2 cellular contexts compared by ENCODE assay signal in the genomic region with DNA sequence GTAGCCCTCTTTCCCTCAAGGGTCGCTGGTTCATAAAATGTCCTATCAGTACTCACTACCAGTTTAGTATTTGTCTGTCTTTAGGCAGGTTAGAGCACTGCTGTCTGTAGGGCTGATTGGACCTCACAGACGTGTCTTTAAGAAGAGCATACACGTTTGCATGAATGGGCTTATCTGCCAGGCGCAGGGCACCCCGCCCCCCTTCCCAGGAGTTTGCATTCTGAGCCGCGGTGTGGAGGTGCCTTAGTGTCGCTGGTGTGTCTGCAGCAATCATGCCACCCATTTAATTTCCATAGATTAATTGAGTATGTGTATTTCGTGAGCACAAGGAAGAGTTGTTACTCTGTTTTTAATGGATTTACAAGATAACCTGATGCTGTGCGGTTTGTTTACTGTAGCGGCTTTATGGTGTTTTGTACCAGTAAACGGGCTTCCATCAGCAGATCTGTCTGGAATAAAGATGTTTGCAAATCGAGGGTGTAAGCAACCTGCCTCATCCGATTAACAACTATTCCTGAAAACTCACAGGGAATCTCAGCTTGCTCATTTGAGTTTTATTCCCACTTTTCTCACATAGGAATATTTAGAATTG.
TF ChIP-seq lines count a peak whose summit lies in the region.

No MANE protein-coding gene starts in this region.

TF ChIP-seq in HepG2, 621 proteins besides CTCF, POLR2A, EP300 and RAD21:
- TF ChIP-seq FOXM1 (CRISPR knock-in tag; IDR thresholded peaks at IDR 0.05) (no peak), ZNF430 (CRISPR knock-in tag; IDR thresholded peaks at IDR 0.05) (no peak), ZNF616 (CRISPR knock-in tag; IDR thresholded peaks at IDR 0.05; ENCODE audit: low read depth) (no peak), MBNL3 (CRISPR knock-in tag; conservative IDR thresholded peaks at IDR 0.05) (no peak), ZNF891 (CRISPR knock-in tag; IDR thresholded peaks at IDR 0.05) (no peak), NAIF1 (CRISPR knock-in tag; IDR thresholded peaks at IDR 0.05; ENCODE audit: borderline replicate concordance) (no peak), FOXP1 (IDR thresholded peaks at IDR 0.05) (no peak), FOXP1 (CRISPR knock-in tag; IDR thresholded peaks at IDR 0.05) (no peak), MTA3 (CRISPR knock-in tag; IDR thresholded peaks at IDR 0.05) (no peak), ZNF234 (CRISPR knock-in tag; conservative IDR thresholded peaks at IDR 0.05) (no peak), KLF12 (CRISPR knock-in tag; IDR thresholded peaks at IDR 0.05; ENCODE audit: borderline replicate concordance) (no peak), ZNF143 (CRISPR knock-in tag; IDR thresholded peaks at IDR 0.05) (no peak)

TF ChIP-seq in SK-N-SH, 30 proteins besides CTCF, POLR2A, EP300 and RAD21:
- peak; percentile 43; the same call in 1 of the 2 replicates for TF ChIP-seq GATA2 (CRISPR knock-in tag; IDR thresholded peaks at IDR 0.05)
- no peak for TF ChIP-seq ELF1 (IDR thresholded peaks at IDR 0.05)
